14 cellular contexts compared by ENCODE assay signal in genomic region chr6:15642276-15642675, GRCh38. TPM values are rescaled to one million over a fixed set of nuclear protein-coding genes. Genes with fewer than 3 reads are reported as not detected.
DNase-seq lines count a peak whose midpoint lies in the region; ATAC-seq and TF ChIP-seq lines count a peak whose summit lies in the region.
"Had no signal": no experiment of that assay in that cellular context is flagged by ENCODE, and none has a peak within 500 bp of the region (broad histone marks: within the 10 kb centered on the region; RNA-seq: fewer than 3 reads in every experiment).

No MANE protein-coding gene starts in this region.

- no peaks in the 10 kb centered on the region for H3K4me1 ChIP-seq in PC-9 (replicated peaks; ENCODE audit: insufficient read depth)

- no peak for ATAC-seq in GM21717 (IDR thresholded peaks at IDR 0.05; ENCODE audit: unreplicated experiment)
- no peak for ATAC-seq in HG02623 (IDR thresholded peaks at IDR 0.05; ENCODE audit: unreplicated experiment)
- ATAC-seq: activated T-cell treated with anti-CD3 and anti-CD28 coated beads, Interleukin-2, amount 50 U/mL, for 4 hours; left ventricle myocardium superior had no signal

- H3K27me3 ChIP-seq in AG04450 (ENCODE audit: control insufficient read depth, insufficient read depth, low read length) (no peaks in the 10 kb centered on the region), PC-9 (ENCODE audit: insufficient read depth, low read depth) (no peaks in the 10 kb centered on the region)

- POLR2A ChIA-PET in AG04450 (lab: Yijun Ruan, JAX), result no interaction called here
- POLR2A ChIA-PET in PC-9 (lab: Charles Lee; ENCODE audit: unreplicated experiment), result no interaction called here

- no peaks in the 10 kb centered on the region for H3K9me2 ChIP-seq in PC-9 (ENCODE audit: insufficient read depth)

- no peak for DNase-seq in AG04450 (ENCODE audit: low read depth, low spot score)
- DNase-seq in PC-9, result no peak
- no peak for DNase-seq in foreskin fibroblast
- DNase-seq in NCI-H1694 (lab: John Stamatoyannopoulos, UW), result no peak
- DNase-seq in NCI-H2029 treated with DMSO at 0.1 percent for 48 hours (lab: John Stamatoyannopoulos, UW), result no peak
- DNase-seq: activated T-cell treated with anti-CD3 and anti-CD28 coated beads, Interleukin-2, amount 50 U/mL, for 4 hours; caudate nucleus; CD4-positive, alpha-beta T cell; left ventricle myocardium superior; NCI-H187; stimulated activated CD4-positive, alpha-beta T cell treated with anti-CD3 and anti-CD28 coated beads, Interleukin-4, amount 100 ng/mL, for 24 hours had no signal

- H3K4me3 ChIP-seq in AG04450 (ENCODE audit: low read depth, low read length) (no peak overlapping the region), PC-9 (no peak overlapping the region), foreskin fibroblast (ENCODE audit: low read depth in 1 of 2, low read length in 2 of 2) (no peak overlapping the region)

- no peaks in the 10 kb centered on the region for H3F3A ChIP-seq in PC-9 (ENCODE audit: insufficient read depth, low read depth)

- H3K9me3 ChIP-seq in AG04450 (ENCODE audit: control insufficient read depth, insufficient read depth, low read length), result peaks cover 5% of the 10 kb centered on the region; the same call in 1 of the 2 replicates
- H3K9me3 ChIP-seq in PC-9 (ENCODE audit: insufficient read depth, low read depth), result no peaks in the 10 kb centered on the region; the same call in 1 of the 2 replicates

- no TSS peak for BruUV-seq in PC-9 (replicated peaks; lab: Mats Ljungman, UMichigan)

- no peak overlapping the region for H2AFZ ChIP-seq in PC-9

- CTCF ChIA-PET in AG04450 (lab: Charles Lee) (no interaction called here), PC-9 (lab: Charles Lee) (no interaction called here)

- H3K27ac ChIP-seq in AG04450 (ENCODE audit: low read depth, low read length) (no peak overlapping the region), PC-9 (no peak overlapping the region)

- no peaks in the 10 kb centered on the region for H3K79me2 ChIP-seq in PC-9 (ENCODE audit: low read depth)

- intact Hi-C loops in PC-9 (cut with micrococcal nuclease; ENCODE audit: unreplicated experiment), result no loop called here

- no peaks in the 10 kb centered on the region for H4K20me1 ChIP-seq in PC-9 (ENCODE audit: insufficient read depth)

- no peak overlapping the region for H3K4me2 ChIP-seq in PC-9

- TF ChIP-seq CTCF in AG04450 (IDR thresholded peaks at IDR 0.05; ENCODE audit: low read depth, low read length) (peak; percentile 27), GM12874 (IDR thresholded peaks at IDR 0.05; ENCODE audit: insufficient read depth, low read depth, low read length) (peak; percentile 32; the same call in 1 of the 2 replicates), PC-9 (conservative IDR thresholded peaks at IDR 0.05) (peak; percentile 52), foreskin fibroblast (IDR thresholded peaks at IDR 0.05; ENCODE audit: low read depth, low read length) (peak; percentile 21)

- peaks cover 4% of the 10 kb centered on the region for H3K36me3 ChIP-seq in PC-9 (ENCODE audit: low read depth)

RNA-seq across cellular contexts. Expression of gene DTNBP1, which starts 20.6 kb away (rescaled TPM):
- polyA plus RNA-seq in AG04450 (2011; rRNA removed), result 15.2 and 18.5 TPM in 2 replicates
- polyA minus RNA-seq in AG04450 (2011; rRNA and poly(A)+ RNA removed), result 13.1 and 13.5 TPM in 2 replicates
- total RNA-seq in PC-9 (2021), result 9.1 and 9.9 TPM in 2 replicates
